In the genomic region with DNA sequence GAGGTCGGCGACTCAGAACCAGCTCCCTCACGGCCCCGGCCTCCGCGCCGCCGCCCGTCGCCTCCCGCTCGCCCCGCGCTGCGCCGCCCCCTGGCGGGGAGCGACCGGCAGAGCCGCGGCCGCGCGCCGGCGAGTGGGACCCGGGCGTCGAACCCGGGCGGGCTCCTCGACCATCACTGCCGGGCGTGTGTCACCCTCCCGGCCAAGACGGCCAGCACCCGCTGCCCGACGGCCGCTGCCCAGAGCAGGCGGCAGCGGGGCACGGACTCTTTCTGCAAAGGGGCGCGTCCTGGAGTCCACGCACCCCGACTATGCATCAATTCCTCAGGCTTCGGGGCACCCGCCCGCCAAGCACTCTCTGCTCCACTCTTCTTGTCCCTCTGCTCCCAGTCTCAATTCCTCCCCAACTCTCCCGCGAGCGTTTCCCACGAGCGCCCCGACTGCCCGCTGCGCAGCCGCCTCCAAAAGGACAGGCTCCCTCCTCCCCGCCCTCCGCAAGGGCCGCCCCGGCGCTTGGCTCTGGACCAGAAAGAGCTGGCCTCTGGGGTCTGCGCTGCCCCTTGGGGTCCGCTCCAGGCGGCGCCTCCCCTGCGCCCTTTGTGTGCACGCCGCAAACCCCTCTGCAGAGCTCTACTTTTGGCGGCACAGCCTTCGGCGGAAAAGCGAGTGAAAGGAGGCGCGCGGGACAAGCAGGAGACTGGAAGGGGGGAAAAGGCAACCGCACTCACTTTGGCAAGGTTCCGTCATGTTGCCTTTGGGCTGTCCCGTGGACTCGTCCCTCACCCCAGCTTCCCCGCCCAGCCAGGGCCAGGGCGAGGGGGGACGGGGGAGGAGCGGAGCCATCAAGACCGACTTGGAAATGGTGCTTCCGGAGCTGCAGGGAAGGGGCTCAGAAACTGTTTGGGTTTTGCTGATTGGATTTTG, we compare ENCODE assay signal across 8 cellular contexts. TPM values are rescaled to one million over a fixed set of nuclear protein-coding genes. Genes with fewer than 3 reads are reported as not detected.
DNase-seq lines count a peak whose midpoint lies in the region; ATAC-seq, FAIRE-seq and TF ChIP-seq lines count a peak whose summit lies in the region.

No MANE protein-coding gene starts in this region.

- H3K9me3 ChIP-seq in HepG2 (ENCODE audit: low read length) = no peaks in the 10 kb centered on the region

- no peak for TF ChIP-seq CTCF in HFF-Myc (IDR thresholded peaks at IDR 0.05; ENCODE audit: low read depth, low read length, missing control alignments)
- peak; percentile 10 for TF ChIP-seq CTCF in NB4 (IDR thresholded peaks at IDR 0.05; ENCODE audit: low read depth, low read length)
- peak; percentile 50; the same call in 1 of the 2 replicates for TF ChIP-seq CTCF in HepG2 (CRISPR knock-in tag; IDR thresholded peaks at IDR 0.05)

- peak overlapping the region; percentile 73 for H3K4me3 Mint-ChIP-seq in activated CD4-positive, alpha-beta T cell treated with anti-CD3 and anti-CD28 coated beads, Interleukin-2, amount 10 ng/mL, durations not matched to agents 7 days and 5 days

- peak; percentile 77 for ATAC-seq in HepG2

- peak; percentile 80 for TF ChIP-seq RAD21 in HepG2 (CRISPR knock-in tag; IDR thresholded peaks at IDR 0.05)

- TF ChIP-seq EP300 in HepG2 (IDR thresholded peaks at IDR 0.05; ENCODE audit: low read depth in 2 of 2, low read length in 2 of 2) = no peak
- TF ChIP-seq EP300 in HepG2 (CRISPR knock-in tag; IDR thresholded peaks at IDR 0.05; ENCODE audit: borderline replicate concordance) = no peak

- DNase-seq in NCI-H1436 (lab: John Stamatoyannopoulos, UW) = peak; percentile 59
- no peak for DNase-seq in NCI-H1436 treated with DMSO at 0.1 percent for 48 hours (lab: John Stamatoyannopoulos, UW)
- DNase-seq in HFF-Myc (ENCODE audit: extremely low read depth, low read depth) = no peak
- peak; percentile 50 for DNase-seq in NB4 (ENCODE audit: low read depth)
- DNase-seq in activated CD4-positive, alpha-beta T cell treated with anti-CD3 and anti-CD28 coated beads, Interleukin-2, amount 10 ng/mL, durations not matched to agents 7 days and 5 days = peak; percentile 46
- DNase-seq in dermis blood vessel endothelial cell = peak; percentile 58
- DNase-seq in HepG2 (ENCODE audit: low spot score) = no peak
- peak; percentile 43 to 65 for DNase-seq in stimulated activated CD4-positive, alpha-beta T cell treated with anti-CD3 and anti-CD28 coated beads, Interleukin-4, amount 100 ng/mL, for 4 hours

- intact Hi-C loops in HepG2 (cut with micrococcal nuclease; ENCODE audit: unreplicated experiment) = loop anchor here (1.0 to 10.0 kb wide), 3 partner anchors 68 to 133 kb away; no protein-coding TSS in a partner anchor

- no peak overlapping the region for H3K27ac ChIP-seq in HepG2 (ENCODE audit: extremely low read length, insufficient read depth, low read length)

- H3K27me3 Mint-ChIP-seq in activated CD4-positive, alpha-beta T cell treated with anti-CD3 and anti-CD28 coated beads, Interleukin-2, amount 10 ng/mL, durations not matched to agents 7 days and 5 days = peaks cover 45% of the 10 kb centered on the region

- no peak for FAIRE-seq in HepG2 (lab: Jason Lieb, UNC)

- POLR2A ChIA-PET in activated CD4-positive, alpha-beta T cell treated with anti-CD3 and anti-CD28 coated beads, Interleukin-2, amount 10 ng/mL, durations not matched to agents 7 days and 5 days (lab: Charles Lee) = no interaction called here
- POLR2A ChIA-PET in HepG2 (lab: Yijun Ruan, JAX) = no interaction called here

- H3K4me1 Mint-ChIP-seq in activated CD4-positive, alpha-beta T cell treated with anti-CD3 and anti-CD28 coated beads, Interleukin-2, amount 10 ng/mL, durations not matched to agents 7 days and 5 days = peaks cover 28% of the 10 kb centered on the region

- 4% methylated on average over 10 of the region's 88 CpGs for WGBS in HepG2 (ENCODE audit: low lambda C conversion rate)

- no peaks in the 10 kb centered on the region for H4K20me1 ChIP-seq in HepG2 (ENCODE audit: insufficient read depth, low read length)

- in situ Hi-C loops in HepG2 (cut with HindIII; ENCODE audit: extremely low pct_ligation_motif_present, low pct_unique_long_range_greater_than_20kb) = loop anchor here (10.0 to 25.0 kb wide), 3 partner anchors 313 to 640 kb away; no protein-coding TSS in a partner anchor

- H3K27ac Mint-ChIP-seq in activated CD4-positive, alpha-beta T cell treated with anti-CD3 and anti-CD28 coated beads, Interleukin-2, amount 10 ng/mL, durations not matched to agents 7 days and 5 days = no peak overlapping the region

- H3K36me3 Mint-ChIP-seq in activated CD4-positive, alpha-beta T cell treated with anti-CD3 and anti-CD28 coated beads, Interleukin-2, amount 10 ng/mL, durations not matched to agents 7 days and 5 days (ENCODE audit: low read depth) = no peaks in the 10 kb centered on the region

- H3K27me3 ChIP-seq in HepG2 (ENCODE audit: control insufficient read depth in 1 of 2, insufficient read depth in 2 of 2, low read length in 2 of 2) = peaks cover 4 to 21% of the 10 kb centered on the region in 2 experiments; a peak in 4 of 5 replicates

- H3K79me2 ChIP-seq in HepG2 (ENCODE audit: insufficient read depth, low read length) = no peaks in the 10 kb centered on the region

- H3K4me3 ChIP-seq in HFF-Myc (replicated peaks; ENCODE audit: low read depth, low read length) (peak overlapping the region; percentile 85), NB4 (ENCODE audit: low read depth, low read length) (peak overlapping the region; percentile 49), HepG2 (replicated peaks in 1 of 3; ENCODE audit: insufficient read depth in 1 of 3, low read depth in 2 of 3, low read length in 3 of 3) (peak overlapping the region; percentile 67 to 74 (median 73))

- no peaks in the 10 kb centered on the region for H3K36me3 ChIP-seq in HepG2 (replicated peaks in 1 of 2; ENCODE audit: control insufficient read depth in 1 of 2, insufficient read depth in 2 of 2, low read length in 2 of 2)

- peak overlapping the region; percentile 97 for H3K4me2 ChIP-seq in HepG2 (ENCODE audit: low read depth, low read length)

- CTCF ChIA-PET in activated CD4-positive, alpha-beta T cell treated with anti-CD3 and anti-CD28 coated beads, Interleukin-2, amount 10 ng/mL, durations not matched to agents 7 days and 5 days (lab: Charles Lee) = interaction anchor here (0.7 to 1.6 kb wide), 5 partner anchors 9 to 262 kb away, joined by 3 to 7 read pairs (median 4); no protein-coding TSS in a partner anchor
- CTCF ChIA-PET in HepG2 (lab: Yijun Ruan, JAX; ENCODE audit: low intra/inter-chr PET ratio, low total read pairs) = interaction anchor here (0.7 to 2.0 kb wide), 4 partner anchors 131 to 646 kb away, joined by 3 to 6 read pairs (median 4); no protein-coding TSS in a partner anchor

- BruUV-seq in HepG2 (replicated peaks; lab: Mats Ljungman, UMichigan) = no TSS peak

- peak overlapping the region; percentile 54 for H2AFZ ChIP-seq in HepG2 (ENCODE audit: low read length)

- H3K9ac ChIP-seq in HepG2 (ENCODE audit: insufficient read depth, low read depth, low read length) = peak overlapping the region; percentile 46; the same call in 1 of the 2 replicates

- peaks cover 28% of the 10 kb centered on the region for H3K4me1 ChIP-seq in HepG2 (ENCODE audit: insufficient read depth, low read length)

- TF ChIP-seq POLR2A in NB4 (IDR thresholded peaks at IDR 0.05; ENCODE audit: extremely low read depth, insufficient read length) (no peak), HepG2 (IDR thresholded peaks at IDR 0.05; ENCODE audit: insufficient read depth in 1 of 2, low read depth in 2 of 2, low read length in 2 of 2) (no peak)

- no peaks in the 10 kb centered on the region for H3K9me3 Mint-ChIP-seq in activated CD4-positive, alpha-beta T cell treated with anti-CD3 and anti-CD28 coated beads, Interleukin-2, amount 10 ng/mL, durations not matched to agents 7 days and 5 days

TF ChIP-seq in HepG2, 621 proteins besides CTCF, POLR2A, EP300 and RAD21 (continues in another document):
- TF ChIP-seq KLF12 (CRISPR knock-in tag; IDR thresholded peaks at IDR 0.05; ENCODE audit: borderline replicate concordance) = 0 out of 2 replicates have a peak, but pooled peaks have one; percentile 12
- no peak for TF ChIP-seq ZNF225 (CRISPR knock-in tag; IDR thresholded peaks at IDR 0.05)
- 0 out of 2 replicates have a peak, but pooled peaks have one; percentile 31 for TF ChIP-seq ZNF773 (CRISPR knock-in tag; IDR thresholded peaks at IDR 0.05; ENCODE audit: borderline replicate concordance)
- TF ChIP-seq ZNF891 (CRISPR knock-in tag; IDR thresholded peaks at IDR 0.05) = 0 out of 2 replicates have a peak, but pooled peaks have one; percentile 19
- 0 out of 2 replicates have a peak, but pooled peaks have one; percentile 26 for TF ChIP-seq MEIS2 (CRISPR knock-in tag; IDR thresholded peaks at IDR 0.05)
- peak; percentile 29; the same call in 1 of the 2 replicates for TF ChIP-seq TBX2 (CRISPR knock-in tag; IDR thresholded peaks at IDR 0.05; ENCODE audit: borderline replicate concordance)

RNA-seq across cellular contexts. Expression of gene PDE5A, which starts 1.1 kb away (rescaled TPM):
- under 1 TPM; 0.15 to 0.21 TPM for total RNA-seq in activated CD4-positive, alpha-beta T cell treated with anti-CD3 and anti-CD28 coated beads, Interleukin-2, amount 10 ng/mL, durations not matched to agents 7 days and 5 days
- total RNA-seq in dermis blood vessel endothelial cell (1.7 and 1.8 TPM in 2 replicates), HepG2 (2016; rRNA removed; fragmentation: Illumina TruSeq; extraction: Trizol) (0.44 and 0.53 TPM in 2 replicates)
- 0.51 TPM in 1 of 2 replicates, not detected in the other for total RNA-seq in HepG2 (2016; cell fraction: cytosol; rRNA removed; fragmentation: Illumina TruSeq; extraction: Trizol; ENCODE audit: low read depth)
- 0.06 and 0.61 TPM in 2 replicates for total RNA-seq in HepG2 (2016; cell fraction: insoluble cytoplasmic fraction; rRNA removed; fragmentation: Illumina TruSeq; extraction: Trizol)
- total RNA-seq in HepG2 (2016; cell fraction: membrane; rRNA removed; fragmentation: Illumina TruSeq; extraction: Trizol) = 0.15 and 0.17 TPM in 2 replicates
- 0.43 and 1.3 TPM in 2 replicates for total RNA-seq in HepG2 (2016; cell fraction: nucleus; rRNA removed; fragmentation: Illumina TruSeq; extraction: Trizol)
- polyA plus RNA-seq in HepG2 (2011; rRNA removed) = 0.20 and 0.22 TPM in 2 replicates
- polyA plus RNA-seq in HepG2 (2011; cell fraction: cytosol; rRNA removed) = 0.03 and 0.05 TPM in 2 replicates
- 0.16 and 0.35 TPM in 2 replicates for polyA plus RNA-seq in HepG2 (2011; cell fraction: nucleus; rRNA removed)
- polyA plus RNA-seq in HepG2 (2012) = 1.8 and 2.2 TPM in 2 replicates
- not detected in 2 replicates for polyA plus RNA-seq in HepG2 (2016; cell fraction: cytosol; fragmentation: Illumina TruSeq; extraction: Trizol; ENCODE audit: low read depth)
- polyA plus RNA-seq in HepG2 (2016; cell fraction: insoluble cytoplasmic fraction; fragmentation: Illumina TruSeq; extraction: Trizol; ENCODE audit: low read depth) = 0.08 and 0.11 TPM in 2 replicates
- 0.10 TPM in 1 of 2 replicates, not detected in the other for polyA plus RNA-seq in HepG2 (2016; cell fraction: membrane; fragmentation: Illumina TruSeq; extraction: Trizol; ENCODE audit: low read depth)
- polyA plus RNA-seq in HepG2 (2016; cell fraction: nucleus; fragmentation: Illumina TruSeq; extraction: Trizol; ENCODE audit: insufficient read depth, low read depth) = 0.07 and 0.12 TPM in 2 replicates
- 0.38 and 0.82 TPM in 2 replicates for polyA minus RNA-seq in HepG2 (2011; rRNA and poly(A)+ RNA removed; ENCODE audit: low replicate concordance)
- 0.89 and 1.4 TPM in 2 replicates for polyA minus RNA-seq in HepG2 (2011; cell fraction: cytosol; rRNA and poly(A)+ RNA removed)
- 0.39 and 1.4 TPM in 2 replicates for polyA minus RNA-seq in HepG2 (2011; cell fraction: nucleus; rRNA and poly(A)+ RNA removed)

Comparison
In these comparisons a context has a peak if more than half of its experiments do, and no peak if none do; other contexts are left out.
1. DNase-seq: peak in NCI-H1436 (single experiment), NB4 (single experiment), activated CD4-positive, alpha-beta T cell treated with anti-CD3 and anti-CD28 coated beads, Interleukin-2, amount 10 ng/mL, durations not matched to agents 7 days and 5 days (single experiment), dermis blood vessel endothelial cell (single experiment) and stimulated activated CD4-positive, alpha-beta T cell treated with anti-CD3 and anti-CD28 coated beads, Interleukin-4, amount 100 ng/mL, for 4 hours (2 of 2); none in NCI-H1436 treated with DMSO at 0.1 percent for 48 hours (single experiment), HFF-Myc (single experiment) and HepG2 (single experiment).
2. Peak in every context shown above with its lines, with median percentiles within 50 percentile points of each other: H3K4me3 ChIP-seq.